8 cellular contexts compared by ENCODE assay signal in the genomic region with DNA sequence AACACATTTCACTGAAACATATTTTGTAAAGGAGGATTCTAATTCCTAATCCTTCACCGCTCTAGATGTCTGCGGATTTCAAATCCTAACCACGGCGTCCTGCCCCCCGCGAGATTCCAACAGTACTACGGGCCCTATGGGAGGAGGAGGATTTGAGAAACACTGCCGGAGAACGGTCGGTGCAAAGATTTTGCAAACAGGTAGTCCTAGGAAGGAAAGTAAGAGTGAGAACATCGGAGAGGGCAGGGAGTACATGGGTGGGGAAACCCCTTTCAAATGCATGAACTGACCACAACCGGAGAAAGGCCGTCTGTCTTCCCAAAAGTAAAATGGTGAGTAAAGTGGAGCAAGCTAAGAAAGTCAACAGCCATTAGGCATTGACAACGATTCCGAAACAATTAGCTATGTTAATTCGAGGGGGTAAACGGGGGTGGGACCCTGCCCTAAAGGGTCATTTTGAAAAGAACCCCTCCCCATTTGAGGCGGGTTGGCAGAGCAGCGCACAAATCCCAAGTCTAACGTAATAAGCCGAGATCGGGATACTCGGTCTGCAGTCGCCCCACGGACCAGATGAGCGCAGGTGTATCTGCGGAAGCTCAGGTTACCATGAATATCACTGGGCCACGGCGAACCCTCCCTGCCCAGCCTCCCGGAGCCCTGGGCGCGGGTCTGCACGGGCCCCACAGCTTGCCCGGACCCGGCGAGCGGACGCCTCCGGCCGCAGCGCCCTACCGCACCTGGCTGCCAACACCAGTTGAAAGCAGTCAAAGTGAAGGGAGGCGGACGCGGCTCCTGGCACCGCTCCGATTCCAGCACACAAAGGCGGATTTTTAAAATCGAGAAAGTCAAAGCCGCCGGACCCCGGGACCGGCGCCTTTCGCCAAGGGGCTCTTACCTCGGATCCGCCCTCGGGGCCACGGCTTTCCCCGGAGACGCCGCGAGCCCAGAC. TPM values are rescaled to one million over a fixed set of nuclear protein-coding genes. Genes with fewer than 3 reads are reported as not detected.
DNase-seq lines count a peak whose midpoint lies in the region; ATAC-seq and FAIRE-seq lines count a peak whose summit lies in the region.

No MANE protein-coding gene starts in this region.

- ATAC-seq in GM21576 (IDR thresholded peaks at IDR 0.05; ENCODE audit: unreplicated experiment) (peak; percentile 40), left colon (peak; percentile 50)

- peak; percentile 62 for DNase-seq in G401 (ENCODE audit: low spot score)
- DNase-seq in HTR-8/SVneo (ENCODE audit: insufficient read length, low spot score) = peak; percentile 4
- no peak for DNase-seq in SK-N-MC (ENCODE audit: low read depth, low spot score)
- DNase-seq in left colon = peak; percentile 40 to 67
- peak; percentile 4 for DNase-seq in stimulated activated CD4-positive, alpha-beta T cell treated with anti-CD3 and anti-CD28 coated beads, Interleukin-4, amount 100 ng/mL, for 24 hours
- no peak for DNase-seq in SW 1271 (lab: John Stamatoyannopoulos, UW)

- no peaks in the 10 kb centered on the region for H3K9me3 ChIP-seq in SK-N-MC (ENCODE audit: low read depth, low read length)

- peak overlapping the region; percentile 79 for H3K9ac ChIP-seq in SK-N-MC (ENCODE audit: insufficient read length)

- intact Hi-C loops in left colon (cut with DNase I, micrococcal nuclease) = no loop called here

- H3K27ac ChIP-seq in SK-N-MC (no peak overlapping the region), cingulate gyrus (ENCODE audit: low read depth, low read length) (peak overlapping the region; percentile 43)

- H3K4me3 ChIP-seq in SK-N-MC = peak overlapping the region; percentile 94

- FAIRE-seq in HTR-8/SVneo (lab: Jason Lieb, UNC) = no peak

- in situ Hi-C loops in G401 (cut with HindIII; ENCODE audit: low sequenced_read_pairs) = no loop called here

- no peaks in the 10 kb centered on the region for H3K36me3 ChIP-seq in SK-N-MC (ENCODE audit: insufficient read depth, low read length)

RNA-seq across cellular contexts. Expression of gene EPS8, which starts 0.6 kb away (rescaled TPM):
- 0.07 TPM in 1 of 2 replicates, not detected in the other for total RNA-seq in G401 (2014; rRNA removed; shearing (Covaris generic))
- total RNA-seq in left colon = 100 to 1,000 TPM; 121 to 183 TPM

Comparison
In these comparisons a context has a peak if more than half of its experiments do, and no peak if none do; other contexts are left out.
1. DNase-seq: peak in G401 (single experiment), HTR-8/SVneo (single experiment), left colon (2 of 2) and stimulated activated CD4-positive, alpha-beta T cell treated with anti-CD3 and anti-CD28 coated beads, Interleukin-4, amount 100 ng/mL, for 24 hours (single experiment); none in SK-N-MC (single experiment) and SW 1271 (0 of 2).
2. RNA of gene EPS8, which starts 0.6 kb away (total RNA-seq): 121 to 183 TPM in left colon; 0.07 TPM in G401; every median in the first group is over 100 times any median in the second.